18 cellular contexts compared by ENCODE assay signal in genomic region chr14:75725481-75725880, GRCh38.
DNase-seq lines count a peak whose midpoint lies in the region; TF ChIP-seq lines count a peak whose summit lies in the region.
"Had no signal": no experiment of that assay in that cellular context is flagged by ENCODE, and none has a peak within 500 bp of the region (broad histone marks: within the 10 kb centered on the region; RNA-seq: fewer than 3 reads in every experiment).

No MANE protein-coding gene starts in this region.

- H3K4me1 ChIP-seq in muscle layer of duodenum (ENCODE audit: control insufficient read depth in 1 of 2, insufficient read depth in 2 of 2, low read length in 2 of 2) (peaks cover 0 to 14% of the 10 kb centered on the region in 2 donors), subcutaneous abdominal adipose tissue (ENCODE audit: control insufficient read depth in 5 of 5, insufficient read depth in 5 of 5, low read length in 5 of 5) (peaks cover 0 to 15% (median 7%) of the 10 kb centered on the region in 5 donors)

- H3K9ac ChIP-seq in subcutaneous abdominal adipose tissue (ENCODE audit: low read length in 5 of 5), result no peak overlapping the region

- peaks cover 0 to 3% of the 10 kb centered on the region in 2 donors for H3K36me3 ChIP-seq in muscle layer of duodenum (ENCODE audit: control insufficient read depth in 1 of 2, insufficient read depth in 2 of 2, low read length in 2 of 2)
- peaks cover 0 to 9% (median 4%) of the 10 kb centered on the region in 5 donors for H3K36me3 ChIP-seq in subcutaneous abdominal adipose tissue (ENCODE audit: control insufficient read depth in 5 of 5, insufficient read depth in 5 of 5, low read length in 5 of 5)

- no peak for TF ChIP-seq CTCF in coronary artery (IDR thresholded peaks at IDR 0.05)

- H3K27ac ChIP-seq in muscle layer of duodenum (ENCODE audit: low read length) (peak overlapping the region; percentile 60), subcutaneous abdominal adipose tissue (ENCODE audit: low read depth, low read length) (peak overlapping the region; percentile 31), coronary artery (peak overlapping the region in 1 of 2 donors; percentile 8)
- H3K27ac ChIP-seq: WERI-Rb-1 had no signal

- no peaks in the 10 kb centered on the region for H3K27me3 ChIP-seq in muscle layer of duodenum (ENCODE audit: low read depth, low read length)
- H3K27me3 ChIP-seq in subcutaneous abdominal adipose tissue (ENCODE audit: control insufficient read depth in 5 of 5, insufficient read depth in 4 of 5, low read length in 5 of 5), result no peaks in the 10 kb centered on the region
- H3K27me3 ChIP-seq: left lung, tibial nerve had no signal

- DNase-seq in NCI-H2107 treated with DMSO at 0.1 percent for 48 hours (lab: John Stamatoyannopoulos, UW; ENCODE audit: unreplicated experiment) (peak; percentile 19), NCI-H2107 (lab: John Stamatoyannopoulos, UW) (no peak), fibroblast of gingiva (ENCODE audit: low read depth) (peak; percentile 36), C1 segment of cervical spinal cord (lab: John Stamatoyannopoulos, UW) (no peak), coronary artery (ENCODE audit: low spot score) (no peak), hypothalamus (lab: John Stamatoyannopoulos, UW) (no peak)
- DNase-seq: erythroblast; left lung; natural killer cell; NCI-H187 treated with DMSO at 0.1 percent for 48 hours; NCI-H748 treated with DMSO at 0.1 percent for 48 hours; retina; stimulated activated CD4-positive, alpha-beta T cell treated with anti-CD3 and anti-CD28 coated beads, Interleukin-2, amount 100 ng/mL, for 48 hours; WERI-Rb-1 had no signal

- no peak overlapping the region for H3K4me3 ChIP-seq in muscle layer of duodenum (ENCODE audit: low read depth in 1 of 2, low read length in 2 of 2)
- H3K4me3 ChIP-seq in subcutaneous abdominal adipose tissue (ENCODE audit: low read depth in 1 of 5, low read length in 5 of 5), result no peak overlapping the region
- no peak overlapping the region for H3K4me3 ChIP-seq in coronary artery
- H3K4me3 ChIP-seq: GM23338, left lung, tibial nerve had no signal

- H3K9me3 ChIP-seq in muscle layer of duodenum (ENCODE audit: control insufficient read depth in 1 of 2, low read length in 2 of 2), result no peaks in the 10 kb centered on the region
- H3K9me3 ChIP-seq in subcutaneous abdominal adipose tissue (ENCODE audit: control insufficient read depth in 5 of 5, low read length in 5 of 5), result no peaks in the 10 kb centered on the region
- H3K9me3 ChIP-seq: left lung, tibial nerve had no signal

Comparison
In these comparisons a context has a peak if more than half of its experiments do, and no peak if none do; other contexts are left out.
1. DNase-seq: peak in NCI-H2107 treated with DMSO at 0.1 percent for 48 hours (single experiment) and fibroblast of gingiva (single experiment); none in NCI-H2107 (single experiment), C1 segment of cervical spinal cord (0 of 14), coronary artery (single experiment) and hypothalamus (0 of 51).